In the genomic region with DNA sequence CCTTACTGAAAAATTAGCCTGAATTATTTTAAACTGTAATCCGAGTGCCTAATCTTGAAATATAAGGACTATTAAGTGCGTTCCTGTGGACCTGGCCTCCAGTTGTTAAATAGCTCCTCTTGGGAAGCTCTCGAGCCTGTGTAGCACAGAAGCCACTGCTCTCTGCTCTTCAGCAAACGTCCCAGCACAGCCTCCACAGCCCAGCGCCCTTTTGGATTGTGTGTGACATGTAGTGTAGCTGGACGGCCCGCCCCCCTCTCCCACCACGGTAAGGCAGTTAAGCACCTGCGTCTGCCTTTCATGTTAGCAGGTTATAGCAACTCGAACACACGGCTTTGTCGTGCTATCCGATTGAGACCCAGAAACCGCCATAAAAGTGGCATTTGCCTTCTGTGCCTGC, we compare ENCODE assay signal across 16 cellular contexts.
DNase-seq lines count a peak whose midpoint lies in the region; ATAC-seq and TF ChIP-seq lines count a peak whose summit lies in the region.
"Had no signal": no experiment of that assay in that cellular context is flagged by ENCODE, and none has a peak within 500 bp of the region (broad histone marks: within the 10 kb centered on the region; RNA-seq: fewer than 3 reads in every experiment).

No MANE protein-coding gene starts in this region.

- no peak for TF ChIP-seq EP300 in esophagus muscularis mucosa (IDR thresholded peaks at IDR 0.05)

- H3K4me1 Mint-ChIP-seq in stimulated activated naive CD8-positive, alpha-beta T cell treated with anti-CD3 and anti-CD28 coated beads, Interleukin-15, Interleukin-2, amounts not matched to agents 100 ng/mL and 50 ng/mL, for 24 hours (ENCODE audit: low read depth) = peaks cover 9% of the 10 kb centered on the region
- H3K4me1 Mint-ChIP-seq in naive B cell = peaks cover 40 to 80% (median 54%) of the 10 kb centered on the region in 3 donors
- peaks cover 4% of the 10 kb centered on the region for H3K4me1 Mint-ChIP-seq in neural progenitor cell
- H3K4me1 Mint-ChIP-seq: CD4-positive, alpha-beta memory T cell had no signal

- H3K4me3 ChIP-seq in RWPE2 (ENCODE audit: severe bottlenecking) (no peak overlapping the region), neural progenitor cell (no peak overlapping the region), esophagus muscularis mucosa (no peak overlapping the region)

- H2AFZ ChIP-seq in neural progenitor cell (replicated peaks) = no peak overlapping the region

- WGBS in esophagus muscularis mucosa = 90% methylated on average over 14 of the region's 14 CpGs

- no peak overlapping the region for H3K4me2 ChIP-seq in neural progenitor cell
- H3K4me2 ChIP-seq: KMS-11 had no signal

- no peak for ATAC-seq in stimulated activated naive CD8-positive, alpha-beta T cell treated with anti-CD3 and anti-CD28 coated beads, Interleukin-15, Interleukin-2, amounts not matched to agents 100 U/mL and 50 U/mL, for 24 hours
- no peak for ATAC-seq in RWPE2 (ENCODE audit: low read depth)
- no peak for ATAC-seq in naive B cell (ENCODE audit: low read depth in 2 of 2)
- ATAC-seq in HG02870 (IDR thresholded peaks at IDR 0.05; ENCODE audit: unreplicated experiment) = no peak
- ATAC-seq: Panc1 had no signal

- H3K27ac ChIP-seq in RWPE2 (ENCODE audit: poor library complexity, severe bottlenecking) (no peak overlapping the region), neural progenitor cell (no peak overlapping the region), esophagus muscularis mucosa (replicated peaks in 1 of 4) (no peak overlapping the region)

- H3K27me3 Mint-ChIP-seq in stimulated activated naive CD8-positive, alpha-beta T cell treated with anti-CD3 and anti-CD28 coated beads, Interleukin-15, Interleukin-2, amounts not matched to agents 100 ng/mL and 50 ng/mL, for 24 hours = no peaks in the 10 kb centered on the region
- no peaks in the 10 kb centered on the region for H3K27me3 Mint-ChIP-seq in naive B cell
- H3K27me3 Mint-ChIP-seq in neural progenitor cell (ENCODE audit: insufficient read depth, low read depth) = no peaks in the 10 kb centered on the region
- H3K27me3 Mint-ChIP-seq: CD4-positive, alpha-beta memory T cell had no signal

- no peak overlapping the region for H3K9ac ChIP-seq in neural progenitor cell
- H3K9ac ChIP-seq: KMS-11 had no signal

- H3K36me3 ChIP-seq in RWPE2 (ENCODE audit: low read depth) = peaks cover 39% of the 10 kb centered on the region
- no peaks in the 10 kb centered on the region for H3K36me3 ChIP-seq in neural progenitor cell
- peaks cover 14 to 82% (median 56%) of the 10 kb centered on the region in 4 donors for H3K36me3 ChIP-seq in esophagus muscularis mucosa

- H3K27me3 ChIP-seq in RWPE2 (ENCODE audit: insufficient read depth, poor library complexity, severe bottlenecking) (no peaks in the 10 kb centered on the region), neural progenitor cell (no peaks in the 10 kb centered on the region), esophagus muscularis mucosa (no peaks in the 10 kb centered on the region)

- no peaks in the 10 kb centered on the region for H3K79me2 ChIP-seq in neural progenitor cell (ENCODE audit: low read depth)

- H3K4me1 ChIP-seq in RWPE2 (ENCODE audit: insufficient read depth, poor library complexity, severe bottlenecking) (no peaks in the 10 kb centered on the region), neural progenitor cell (no peaks in the 10 kb centered on the region), esophagus muscularis mucosa (no peaks in the 10 kb centered on the region)

- no peaks in the 10 kb centered on the region for H4K20me1 ChIP-seq in neural progenitor cell (ENCODE audit: low read depth)

- intact Hi-C loops in esophagus muscularis mucosa (cut with DNase I) = no loop called here

- no peak for TF ChIP-seq CTCF in RWPE2 (IDR thresholded peaks at IDR 0.05; ENCODE audit: poor library complexity, severe bottlenecking)
- no peak for TF ChIP-seq CTCF in neural progenitor cell (IDR thresholded peaks at IDR 0.05)
- no peak for TF ChIP-seq CTCF in esophagus muscularis mucosa (IDR thresholded peaks at IDR 0.05)

- no peak overlapping the region for H3K4me3 Mint-ChIP-seq in stimulated activated naive CD8-positive, alpha-beta T cell treated with anti-CD3 and anti-CD28 coated beads, Interleukin-15, Interleukin-2, amounts not matched to agents 100 ng/mL and 50 ng/mL, for 24 hours
- peak overlapping the region; percentile 19 to 95 (median 82) for H3K4me3 Mint-ChIP-seq in naive B cell
- no peak overlapping the region for H3K4me3 Mint-ChIP-seq in neural progenitor cell
- H3K4me3 Mint-ChIP-seq: CD4-positive, alpha-beta memory T cell; HFFc6 had no signal

- no peaks in the 10 kb centered on the region for H3K9me3 ChIP-seq in RWPE2 (ENCODE audit: severe bottlenecking)
- no peaks in the 10 kb centered on the region for H3K9me3 ChIP-seq in neural progenitor cell (ENCODE audit: low read depth)
- no peaks in the 10 kb centered on the region for H3K9me3 ChIP-seq in esophagus muscularis mucosa

- H3K9me3 Mint-ChIP-seq in stimulated activated naive CD8-positive, alpha-beta T cell treated with anti-CD3 and anti-CD28 coated beads, Interleukin-15, Interleukin-2, amounts not matched to agents 100 ng/mL and 50 ng/mL, for 24 hours = no peaks in the 10 kb centered on the region
- peaks cover 0 to 6% (median 3%) of the 10 kb centered on the region in 7 donors for H3K9me3 Mint-ChIP-seq in naive B cell
- H3K9me3 Mint-ChIP-seq in neural progenitor cell = peaks cover 10% of the 10 kb centered on the region
- H3K9me3 Mint-ChIP-seq: CD4-positive, alpha-beta memory T cell; HFFc6 had no signal

- no peaks in the 10 kb centered on the region for H3F3A ChIP-seq in neural progenitor cell (ENCODE audit: low read depth)

- H3K36me3 Mint-ChIP-seq in stimulated activated naive CD8-positive, alpha-beta T cell treated with anti-CD3 and anti-CD28 coated beads, Interleukin-15, Interleukin-2, amounts not matched to agents 100 ng/mL and 50 ng/mL, for 24 hours (ENCODE audit: low read depth) = peaks cover 51% of the 10 kb centered on the region
- H3K36me3 Mint-ChIP-seq in naive B cell (peaks cover 6 to 19% of the 10 kb centered on the region in 2 donors), neural progenitor cell (peaks cover 25% of the 10 kb centered on the region)

- no peak for TF ChIP-seq POLR2A in esophagus muscularis mucosa (IDR thresholded peaks at IDR 0.05; ENCODE audit: low read depth)

- no peak for DNase-seq in stimulated activated naive CD8-positive, alpha-beta T cell treated with anti-CD3 and anti-CD28 coated beads, Interleukin-15, Interleukin-2, amounts not matched to agents 100 U/mL and 50 U/mL, for 24 hours
- DNase-seq in RWPE2 (ENCODE audit: low spot score) = peak; percentile 47
- DNase-seq in naive B cell = no peak
- no peak for DNase-seq in foreskin melanocyte
- DNase-seq in neural progenitor cell (ENCODE audit: low spot score) = no peak
- DNase-seq in esophagus muscularis mucosa (ENCODE audit: extremely low spot score) = no peak
- DNase-seq: CD4-positive, alpha-beta memory T cell; HFFc6; NCI-H1417 treated with DMSO at 0.1 percent for 48 hours; NCI-H2081; NCI-H510A treated with DMSO at 0.1 percent for 48 hours; SHP77 had no signal

- peak overlapping the region; percentile 61 for H3K27ac Mint-ChIP-seq in stimulated activated naive CD8-positive, alpha-beta T cell treated with anti-CD3 and anti-CD28 coated beads, Interleukin-15, Interleukin-2, amounts not matched to agents 100 ng/mL and 50 ng/mL, for 24 hours
- H3K27ac Mint-ChIP-seq in naive B cell (peak overlapping the region; percentile 92 to 99 (median 98)), neural progenitor cell (no peak overlapping the region)
- H3K27ac Mint-ChIP-seq: HFFc6 had no signal

Comparison
In these comparisons a context has a peak if more than half of its experiments do, and no peak if none do; other contexts are left out.
1. H3K4me3 Mint-ChIP-seq: peak in naive B cell (8 of 8); none in stimulated activated naive CD8-positive, alpha-beta T cell treated with anti-CD3 and anti-CD28 coated beads, Interleukin-15, Interleukin-2, amounts not matched to agents 100 ng/mL and 50 ng/mL, for 24 hours (single experiment) and neural progenitor cell (single experiment).